Comparison of ENCODE assay signal across 13 cellular contexts in the genomic region with DNA sequence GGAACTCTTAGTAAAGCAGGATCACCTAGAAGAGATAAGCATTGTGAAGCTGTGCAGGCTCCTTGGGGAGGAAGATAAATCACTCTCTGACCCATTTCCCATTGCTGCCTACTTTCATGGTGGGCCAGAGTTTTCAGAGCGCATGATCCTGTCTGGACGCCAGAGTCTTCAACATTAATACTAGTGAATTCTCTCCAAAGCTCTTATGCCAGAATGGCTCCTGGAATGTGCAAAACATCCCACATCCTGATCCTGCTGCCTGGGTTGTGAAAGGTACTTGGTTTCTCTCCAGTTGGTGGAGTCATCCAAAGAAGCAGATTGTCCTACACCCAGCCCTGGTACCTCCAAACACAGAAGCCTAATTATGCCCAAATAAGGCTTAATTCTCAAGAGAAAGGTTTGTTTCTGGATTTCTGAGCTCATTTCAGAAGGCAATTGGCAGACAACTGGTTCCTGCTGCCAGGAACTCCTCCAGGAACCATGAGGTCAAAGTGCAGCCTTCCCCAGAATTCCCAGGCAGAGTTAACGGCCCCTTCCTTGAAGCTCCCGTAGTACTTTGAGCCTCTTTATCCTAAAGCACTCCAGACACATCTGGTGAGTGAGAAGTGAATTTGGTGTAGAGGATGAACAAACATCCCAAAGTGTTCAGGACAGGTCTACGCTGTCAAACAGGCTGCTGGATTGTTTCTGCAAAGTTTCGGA.
DNase-seq lines count a peak whose midpoint lies in the region; ATAC-seq and TF ChIP-seq lines count a peak whose summit lies in the region.
"Had no signal": no experiment of that assay in that cellular context is flagged by ENCODE, and none has a peak within 500 bp of the region (broad histone marks: within the 10 kb centered on the region; RNA-seq: fewer than 3 reads in every experiment).

No MANE protein-coding gene starts in this region.

- H3K27ac ChIP-seq in hepatocyte = peak overlapping the region; percentile 69
- H3K27ac ChIP-seq in smooth muscle cell (ENCODE audit: low read depth) = no peak overlapping the region

- TF ChIP-seq CTCF in astrocyte of the cerebellum (IDR thresholded peaks at IDR 0.05; ENCODE audit: low read depth, low read length, missing control alignments) = no peak
- TF ChIP-seq CTCF in hepatocyte (IDR thresholded peaks at IDR 0.05; ENCODE audit: poor library complexity) = no peak
- no peak for TF ChIP-seq CTCF in smooth muscle cell (IDR thresholded peaks at IDR 0.05; ENCODE audit: borderline replicate concordance, insufficient read depth, poor library complexity, severe bottlenecking)

- H3K79me2 ChIP-seq in hepatocyte (no peaks in the 10 kb centered on the region), smooth muscle cell (ENCODE audit: low read depth) (no peaks in the 10 kb centered on the region)

- ATAC-seq in GM18858 (IDR thresholded peaks at IDR 0.05; ENCODE audit: unreplicated experiment) = no peak

- H4K20me1 ChIP-seq in hepatocyte (ENCODE audit: insufficient read depth, poor library complexity, severe bottlenecking) (no peaks in the 10 kb centered on the region), smooth muscle cell (ENCODE audit: low read depth) (no peaks in the 10 kb centered on the region)

- no peaks in the 10 kb centered on the region for H3K9me2 ChIP-seq in hepatocyte (replicated peaks; ENCODE audit: insufficient read depth)

- H3K4me2 ChIP-seq in hepatocyte (no peak overlapping the region), smooth muscle cell (peak overlapping the region; percentile 12)

- no peak overlapping the region for H3K9ac ChIP-seq in smooth muscle cell (ENCODE audit: low read depth)

- no peaks in the 10 kb centered on the region for H3K9me3 ChIP-seq in hepatocyte (ENCODE audit: low read depth)
- H3K9me3 ChIP-seq in smooth muscle cell (replicated peaks; ENCODE audit: low read depth) = no peaks in the 10 kb centered on the region

- 54% methylated on average over 6 of the region's 6 CpGs for WGBS in hepatocyte (ENCODE audit: low lambda C conversion rate, missing lambda C conversion rate)
- 71% methylated on average over 6 of the region's 6 CpGs for WGBS in smooth muscle cell (ENCODE audit: low lambda C conversion rate)

- H3K4me3 ChIP-seq in astrocyte of the cerebellum (ENCODE audit: low read depth, low read length) (no peak overlapping the region), hepatocyte (no peak overlapping the region), smooth muscle cell (no peak overlapping the region)

- H2AFZ ChIP-seq in hepatocyte = no peak overlapping the region
- H2AFZ ChIP-seq in smooth muscle cell (ENCODE audit: low read depth) = peak overlapping the region; percentile 30

- H3K4me1 ChIP-seq in hepatocyte (ENCODE audit: insufficient read depth) = peaks cover 17% of the 10 kb centered on the region
- H3K4me1 ChIP-seq in smooth muscle cell (ENCODE audit: low read depth) = peaks cover 11% of the 10 kb centered on the region

- in situ Hi-C loops in astrocyte of the cerebellum (cut with HindIII; ENCODE audit: low sequenced_read_pairs) (no loop called here), KBM-7 (cut with MboI; ENCODE audit: low pct_unique_long_range_greater_than_20kb, low sequenced_read_pairs) (no loop called here)

- H3K27me3 ChIP-seq in hepatocyte = peaks cover 6% of the 10 kb centered on the region
- H3K27me3 ChIP-seq in smooth muscle cell (ENCODE audit: low read depth) = no peaks in the 10 kb centered on the region

- DNase-seq in EH (ENCODE audit: low read depth) = peak; percentile 72
- DNase-seq in astrocyte of the cerebellum (ENCODE audit: low read depth) = peak; percentile 88
- peak; percentile 46 for DNase-seq in hepatocyte (ENCODE audit: low spot score)
- no peak for DNase-seq in smooth muscle cell (lab: John Stamatoyannopoulos, UW; ENCODE audit: unreplicated experiment)
- no peak for DNase-seq in activated CD4-positive, alpha-beta T cell treated with anti-CD3 and anti-CD28 coated beads, Interleukin-2, amount 50 U/mL, for 4 hours
- no peak for DNase-seq in HPDE6-E6E7 (ENCODE audit: extremely low spot score)
- no peak for DNase-seq in KBM-7
- DNase-seq: activated CD4-positive, alpha-beta T cell treated with anti-CD3 and anti-CD28 coated beads for 48 hours; activated effector memory CD4-positive, alpha-beta T cell treated with anti-CD3 and anti-CD28 coated beads, Interleukin-2, amount 50 U/mL, for 16 hours; central memory CD4-positive, alpha-beta T cell; GF-D8; NCI-H345 had no signal

- H3F3A ChIP-seq in smooth muscle cell (ENCODE audit: low read depth) = no peaks in the 10 kb centered on the region

- H3K36me3 ChIP-seq in hepatocyte (replicated peaks; ENCODE audit: insufficient read depth, low read depth) (no peaks in the 10 kb centered on the region), smooth muscle cell (ENCODE audit: low read depth) (no peaks in the 10 kb centered on the region)

Comparison
In these comparisons a context has a peak if more than half of its experiments do, and no peak if none do; other contexts are left out.
1. DNase-seq: peak in EH (single experiment), astrocyte of the cerebellum (single experiment) and hepatocyte (single experiment); none in smooth muscle cell (single experiment), activated CD4-positive, alpha-beta T cell treated with anti-CD3 and anti-CD28 coated beads, Interleukin-2, amount 50 U/mL, for 4 hours (0 of 2), HPDE6-E6E7 (single experiment) and KBM-7 (single experiment).